ENCODE assay signal across 25 cellular contexts in the genomic region with DNA sequence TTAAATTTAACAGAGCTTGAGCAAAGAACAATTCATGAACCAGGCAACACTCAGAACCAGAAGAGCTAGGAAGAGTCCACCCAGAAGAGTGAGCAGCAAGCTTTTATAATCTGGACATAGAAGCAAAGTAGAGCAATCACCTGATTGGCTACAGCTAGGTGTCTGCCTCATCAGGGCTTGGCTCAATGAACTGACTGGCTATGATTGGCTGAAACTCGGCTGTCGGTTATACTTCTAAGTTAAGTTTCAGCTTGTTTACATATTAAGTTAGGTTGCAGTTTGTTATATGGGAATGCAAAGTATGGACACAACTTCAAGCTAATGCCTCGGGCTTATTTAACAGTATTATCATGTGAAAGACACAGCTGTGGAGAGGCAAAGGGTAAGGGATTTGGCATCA.
"Had no signal": no experiment of that assay in that cellular context is flagged by ENCODE, and none has a peak within 500 bp of the region (broad histone marks: within the 10 kb centered on the region; RNA-seq: fewer than 3 reads in every experiment).

No MANE protein-coding gene starts in this region.

- H3K27me3 ChIP-seq: esophagus squamous epithelium, right lobe of liver, stomach, thyroid gland had no signal

- H2AFZ ChIP-seq: parathyroid adenoma had no signal

- ATAC-seq: effector memory CD8-positive, alpha-beta T cell; left lobe of liver; natural killer cell treated with Interleukin-12 subunit alpha and Interleukin-12 subunit beta and Interleukin-15 and Interleukin-18, amount 100 ng/mL, for 72 hours; right lobe of liver had no signal

- H3K9me3 ChIP-seq: esophagus squamous epithelium, right lobe of liver, stomach, thyroid gland had no signal

- H3K27ac ChIP-seq: coronary artery, esophagus squamous epithelium, parathyroid adenoma, right lobe of liver, stomach, thyroid gland had no signal

- H3K9ac ChIP-seq: parathyroid adenoma had no signal

- H3K4me1 Mint-ChIP-seq: neural crest cell had no signal

- H3K36me3 ChIP-seq: esophagus squamous epithelium, right lobe of liver, stomach, thyroid gland had no signal

- H3K27ac Mint-ChIP-seq: memory B cell, progenitor cell of endocrine pancreas had no signal

- H3K4me3 ChIP-seq: coronary artery, esophagus squamous epithelium, lung, right lobe of liver, stomach, thyroid gland had no signal

- H3K36me3 Mint-ChIP-seq: immature natural killer cell; memory B cell; natural killer cell treated with Interleukin-12 subunit alpha and Interleukin-12 subunit beta and Interleukin-15 and Interleukin-18, amount 100 ng/mL, for 72 hours; type B pancreatic cell had no signal

- H3K27me3 Mint-ChIP-seq: effector memory CD8-positive, alpha-beta T cell; memory B cell; natural killer cell treated with Interleukin-12 subunit alpha and Interleukin-12 subunit beta and Interleukin-15 and Interleukin-18, amount 100 ng/mL, for 72 hours; progenitor cell of endocrine pancreas; type B pancreatic cell had no signal

- H3K79me2 ChIP-seq: parathyroid adenoma had no signal

- H3K4me3 Mint-ChIP-seq: effector memory CD8-positive, alpha-beta T cell; immature natural killer cell; memory B cell; natural killer cell treated with Interleukin-12 subunit alpha and Interleukin-12 subunit beta and Interleukin-15 and Interleukin-18, amount 100 ng/mL, for 72 hours; neural crest cell; type B pancreatic cell had no signal

- H3K4me1 ChIP-seq: parathyroid adenoma, right lobe of liver, stomach, thyroid gland had no signal

- FAIRE-seq: endometrium, small intestine had no signal

- DNase-seq: effector memory CD8-positive, alpha-beta T cell; erythroblast; esophagus squamous epithelium; foreskin melanocyte; hypothalamus; immature natural killer cell; islet precursor cell; right lobe of liver; small intestine; stimulated activated CD4-positive, alpha-beta T cell treated with anti-CD3 and anti-CD28 coated beads, Interleukin-15, amount 100 ng/mL, for 24 hours; stimulated activated CD4-positive, alpha-beta T cell treated with anti-CD3 and anti-CD28 coated beads, Interleukin-2, amount 100 ng/mL, for 48 hours; stimulated activated CD8-positive, alpha-beta memory T cell treated with anti-CD3 and anti-CD28 coated beads, Interleukin-4, amount 100 ng/mL, for 48 hours; stimulated activated naive CD4-positive, alpha-beta T cell treated with Interleukin-2 at 50 U/mL for 16 hours; stomach; thyroid gland had no signal
